In genomic region chr16:58494981-58495860, GRCh38 we compare ENCODE assay signal across 8 cellular contexts. TPM values are rescaled to one million over a fixed set of nuclear protein-coding genes. Genes with fewer than 3 reads are reported as not detected.
A peak's percentile ranks its signal among the peaks of the same experiment; 100 is the strongest.
DNase-seq lines count a peak whose midpoint lies in the region; ATAC-seq and TF ChIP-seq lines count a peak whose summit lies in the region.

No MANE protein-coding gene starts in this region.

- H3K4me1 ChIP-seq in esophagus muscularis mucosa (peaks cover 15 to 28% (median 20%) of the 10 kb centered on the region in 4 donors), mucosa of stomach (ENCODE audit: control insufficient read depth, insufficient read depth, low read length) (peaks cover 9% of the 10 kb centered on the region), subcutaneous abdominal adipose tissue (ENCODE audit: control insufficient read depth in 5 of 5, insufficient read depth in 5 of 5, low read length in 5 of 5) (peaks cover 0 to 13% (median 5%) of the 10 kb centered on the region in 5 donors)

- H3K9ac ChIP-seq in mucosa of stomach (ENCODE audit: low read length) (peak overlapping the region; percentile 37), subcutaneous abdominal adipose tissue (ENCODE audit: low read length in 5 of 5) (peak overlapping the region in 1 of 5 donors; percentile 21)

- H3K27me3 ChIP-seq in esophagus muscularis mucosa = peaks cover 0 to 3% (median 0%) of the 10 kb centered on the region in 4 donors
- peaks cover 18% of the 10 kb centered on the region for H3K27me3 ChIP-seq in mucosa of stomach (ENCODE audit: control insufficient read depth, insufficient read depth, low read length)
- H3K27me3 ChIP-seq in subcutaneous abdominal adipose tissue (ENCODE audit: control insufficient read depth in 5 of 5, insufficient read depth in 4 of 5, low read length in 5 of 5) = peaks cover 10 to 25% (median 14%) of the 10 kb centered on the region in 5 donors

- H3K9me3 Mint-ChIP-seq in activated CD8-positive, alpha-beta T cell treated with anti-CD3 and anti-CD28 coated beads, Interleukin-2, amount 10 ng/mL, durations not matched to agents 7 days and 5 days (ENCODE audit: insufficient read depth) = no peaks in the 10 kb centered on the region

- H3K4me1 Mint-ChIP-seq in activated CD8-positive, alpha-beta T cell treated with anti-CD3 and anti-CD28 coated beads, Interleukin-2, amount 10 ng/mL, durations not matched to agents 7 days and 5 days (ENCODE audit: low read depth) = peaks cover 9% of the 10 kb centered on the region

- TF ChIP-seq CTCF in esophagus muscularis mucosa (IDR thresholded peaks at IDR 0.05) = peak in 2 of 3 experiments; percentile 33 to 34

- peak; percentile 78 for ATAC-seq in GM19395 (IDR thresholded peaks at IDR 0.05; ENCODE audit: unreplicated experiment)
- peak; percentile 58 for ATAC-seq in HG03571 (IDR thresholded peaks at IDR 0.05; ENCODE audit: unreplicated experiment)
- ATAC-seq in activated CD8-positive, alpha-beta T cell treated with anti-CD3 and anti-CD28 coated beads, Interleukin-2, amount 10 ng/mL, durations not matched to agents 7 days and 5 days = peak; percentile 72

- no peaks in the 10 kb centered on the region for H3K36me3 Mint-ChIP-seq in activated CD8-positive, alpha-beta T cell treated with anti-CD3 and anti-CD28 coated beads, Interleukin-2, amount 10 ng/mL, durations not matched to agents 7 days and 5 days (ENCODE audit: low read depth)

- H3K4me3 ChIP-seq in esophagus muscularis mucosa = peak overlapping the region in 3 of 4 donors; percentile 15 to 26 (median 23)
- no peak overlapping the region for H3K4me3 ChIP-seq in mucosa of stomach (ENCODE audit: low read length)
- peak overlapping the region in 3 of 5 donors; percentile 12 to 26 (median 17) for H3K4me3 ChIP-seq in subcutaneous abdominal adipose tissue (ENCODE audit: low read depth in 1 of 5, low read length in 5 of 5)

- H3K27ac ChIP-seq in esophagus muscularis mucosa (replicated peaks in 1 of 4) = peak overlapping the region; percentile 48 to 66 (median 54)
- no peak overlapping the region for H3K27ac ChIP-seq in subcutaneous abdominal adipose tissue (ENCODE audit: low read depth, low read length)

- no peak overlapping the region for H3K4me3 Mint-ChIP-seq in activated CD8-positive, alpha-beta T cell treated with anti-CD3 and anti-CD28 coated beads, Interleukin-2, amount 10 ng/mL, durations not matched to agents 7 days and 5 days

- TF ChIP-seq POLR2A in esophagus muscularis mucosa (IDR thresholded peaks at IDR 0.05; ENCODE audit: low read depth) = no peak

- DNase-seq in C1 segment of cervical spinal cord (lab: John Stamatoyannopoulos, UW) (peak in 12 of 14 donors; percentile 63 to 97 (median 82)), NCI-H748 (lab: John Stamatoyannopoulos, UW; ENCODE audit: unreplicated experiment) (peak; percentile 97), esophagus muscularis mucosa (ENCODE audit: extremely low spot score) (no peak)
- DNase-seq in activated CD8-positive, alpha-beta T cell treated with anti-CD3 and anti-CD28 coated beads, Interleukin-2, amount 10 ng/mL, durations not matched to agents 7 days and 5 days = peak; percentile 79

- intact Hi-C loops in esophagus muscularis mucosa (cut with DNase I) = no loop called here

- H3K9me3 ChIP-seq in esophagus muscularis mucosa (no peaks in the 10 kb centered on the region), mucosa of stomach (ENCODE audit: control insufficient read depth, low read length) (no peaks in the 10 kb centered on the region), subcutaneous abdominal adipose tissue (ENCODE audit: control insufficient read depth in 5 of 5, low read length in 5 of 5) (no peaks in the 10 kb centered on the region)

- no peak for TF ChIP-seq EP300 in esophagus muscularis mucosa (IDR thresholded peaks at IDR 0.05)

- no peak overlapping the region for H3K27ac Mint-ChIP-seq in activated CD8-positive, alpha-beta T cell treated with anti-CD3 and anti-CD28 coated beads, Interleukin-2, amount 10 ng/mL, durations not matched to agents 7 days and 5 days

- CTCF ChIA-PET in activated CD8-positive, alpha-beta T cell treated with anti-CD3 and anti-CD28 coated beads, Interleukin-2, amount 10 ng/mL, durations not matched to agents 7 days and 5 days (lab: Charles Lee) = interaction anchor here (0.9 to 3.2 kb wide), 5 partner anchors 108 to 261 kb away, joined by 3 to 17 read pairs (median 4); no protein-coding TSS in a partner anchor

- H3K36me3 ChIP-seq in esophagus muscularis mucosa = peaks cover 0 to 19% (median 0%) of the 10 kb centered on the region in 4 donors
- no peaks in the 10 kb centered on the region for H3K36me3 ChIP-seq in mucosa of stomach (ENCODE audit: control insufficient read depth, insufficient read depth, low read length)
- H3K36me3 ChIP-seq in subcutaneous abdominal adipose tissue (ENCODE audit: control insufficient read depth in 5 of 5, insufficient read depth in 5 of 5, low read length in 5 of 5) = no peaks in the 10 kb centered on the region

- peaks cover 10% of the 10 kb centered on the region for H3K27me3 Mint-ChIP-seq in activated CD8-positive, alpha-beta T cell treated with anti-CD3 and anti-CD28 coated beads, Interleukin-2, amount 10 ng/mL, durations not matched to agents 7 days and 5 days (ENCODE audit: low read depth)

- WGBS in esophagus muscularis mucosa = 37% methylated on average over 17 of the region's 21 CpGs

- POLR2A ChIA-PET in activated CD8-positive, alpha-beta T cell treated with anti-CD3 and anti-CD28 coated beads, Interleukin-2, amount 10 ng/mL, durations not matched to agents 7 days and 5 days (lab: Charles Lee) = interaction anchor here (0.6 to 1.3 kb wide), 2 partner anchors 103 to 179 kb away, joined by 3 to 4 read pairs; partner anchors contain the start of gene GINS3

RNA-seq across cellular contexts. Expression of gene NDRG4, which starts 4.7 kb away (rescaled TPM):
- not detected for total RNA-seq in activated CD8-positive, alpha-beta T cell treated with anti-CD3 and anti-CD28 coated beads, Interleukin-2, amount 10 ng/mL, durations not matched to agents 7 days and 5 days
- total RNA-seq in esophagus muscularis mucosa = 10 to 100 TPM; 11.1 to 14.8 (median 12.3) TPM

RNA-seq across cellular contexts. Expression of gene SETD6, which starts 20.1 kb away (rescaled TPM):
- 10 to 100 TPM; 16.0 to 16.9 TPM for total RNA-seq in activated CD8-positive, alpha-beta T cell treated with anti-CD3 and anti-CD28 coated beads, Interleukin-2, amount 10 ng/mL, durations not matched to agents 7 days and 5 days
- total RNA-seq in esophagus muscularis mucosa = 10 to 100 TPM; 18.2 to 27.5 (median 22.0) TPM

Comparison
In these comparisons a context has a peak if more than half of its experiments do, and no peak if none do; other contexts are left out.
1. RNA of gene NDRG4, which starts 4.7 kb away (total RNA-seq): 11.1 to 14.8 TPM in esophagus muscularis mucosa; not detected in activated CD8-positive, alpha-beta T cell treated with anti-CD3 and anti-CD28 coated beads, Interleukin-2, amount 10 ng/mL, durations not matched to agents 7 days and 5 days; every median in the first group is over 10 times any median in the second.
2. Peak in every context shown above with its lines, with median percentiles within 50 percentile points of each other: ATAC-seq.